In genomic region chr18:9743200-9744016, GRCh38 we compare ENCODE assay signal across 8 cellular contexts. TPM values are rescaled to one million over a fixed set of nuclear protein-coding genes. Genes with fewer than 3 reads are reported as not detected.
DNase-seq lines count a peak whose midpoint lies in the region; ATAC-seq and TF ChIP-seq lines count a peak whose summit lies in the region.

No MANE protein-coding gene starts in this region.

- WGBS in psoas muscle, 3 donors, result 75 to 77% (median 77%) methylated on average over 11 of the region's 11 CpGs

- H3K4me1 ChIP-seq in fibroblast of lung (ENCODE audit: control insufficient read depth, extremely low read depth, insufficient read depth, low read length) (peaks cover 17% of the 10 kb centered on the region), psoas muscle (peaks cover 4% of the 10 kb centered on the region)

- intact Hi-C loops in psoas muscle (cut with DNase I), result no loop called here

- no peak overlapping the region for H3K9ac ChIP-seq in fibroblast of lung (ENCODE audit: insufficient read depth, low read length)

- no peak overlapping the region for H2AFZ ChIP-seq in fibroblast of lung (ENCODE audit: low read length)

- H4K20me1 ChIP-seq in fibroblast of lung (ENCODE audit: control insufficient read depth, extremely low read depth, insufficient read depth, low read length), result no peaks in the 10 kb centered on the region

- H3K27ac ChIP-seq in fibroblast of lung (ENCODE audit: insufficient read depth, low read length), result peak overlapping the region; percentile 41
- no peak overlapping the region for H3K27ac ChIP-seq in psoas muscle

- H3K36me3 ChIP-seq in H7 (replicated peaks; ENCODE audit: control insufficient read depth, insufficient read depth, low read length) (no peaks in the 10 kb centered on the region), fibroblast of lung (ENCODE audit: control insufficient read depth, insufficient read depth, low read length) (no peaks in the 10 kb centered on the region), psoas muscle (ENCODE audit: insufficient read depth in 1 of 2, low read depth in 1 of 2) (no peaks in the 10 kb centered on the region)

- H3K27me3 ChIP-seq in H7 (ENCODE audit: control insufficient read depth, insufficient read depth, low read length) (no peaks in the 10 kb centered on the region), fibroblast of lung (ENCODE audit: control insufficient read depth, insufficient read depth, low read length) (no peaks in the 10 kb centered on the region), psoas muscle (ENCODE audit: insufficient read depth in 3 of 3, low read length in 2 of 3) (no peaks in the 10 kb centered on the region)

- TF ChIP-seq CTCF in fibroblast of lung (conservative IDR thresholded peaks at IDR 0.05 in 1 of 2, IDR thresholded peaks at IDR 0.05 in 1 of 2; ENCODE audit: low read depth in 1 of 2, low read length in 2 of 2), result no peak
- TF ChIP-seq CTCF in psoas muscle (IDR thresholded peaks at IDR 0.05), result no peak

- no peak overlapping the region for H3K4me3 ChIP-seq in H7 (ENCODE audit: insufficient read depth, low read depth, low read length)
- no peak overlapping the region for H3K4me3 ChIP-seq in fibroblast of lung (replicated peaks in 1 of 4; ENCODE audit: control extremely low read depth in 1 of 4, insufficient read depth in 1 of 4, low read depth in 3 of 4, low read length in 4 of 4)
- H3K4me3 ChIP-seq in psoas muscle, result no peak overlapping the region

- ATAC-seq in psoas muscle (peak in 3 of 4 donors; percentile 34 to 59 (median 48)), HG03039 (IDR thresholded peaks at IDR 0.05; ENCODE audit: unreplicated experiment) (no peak)

- no peaks in the 10 kb centered on the region for H3K79me2 ChIP-seq in fibroblast of lung (ENCODE audit: control insufficient read depth, insufficient read depth, low read length)

- H3K4me2 ChIP-seq in fibroblast of lung (ENCODE audit: extremely low read depth, insufficient read depth, low read length), result peak overlapping the region; percentile 54

- H3K9me3 ChIP-seq in fibroblast of lung (ENCODE audit: control insufficient read depth, insufficient read depth, low read depth, low read length), result no peaks in the 10 kb centered on the region
- no peaks in the 10 kb centered on the region for H3K9me3 ChIP-seq in psoas muscle

- DNase-seq in H7 (peak; percentile 34), RPMI7951 (ENCODE audit: low read depth) (peak; percentile 99), fibroblast of lung (ENCODE audit: low read depth in 2 of 2) (peak; percentile 93 to 97), psoas muscle (peak; percentile 39 to 50), NCI-H82 treated with DMSO at 0.1 percent for 48 hours (lab: John Stamatoyannopoulos, UW; ENCODE audit: unreplicated experiment) (no peak), cortex of kidney (lab: John Stamatoyannopoulos, UW) (no peak), NCI-H345 treated with DMSO at 0.1 percent for 48 hours (lab: John Stamatoyannopoulos, UW; ENCODE audit: unreplicated experiment) (no peak)

RNA-seq across cellular contexts. Expression of gene RAB31, which starts 35.3 kb away (rescaled TPM):
- 29.6 and 29.7 TPM in 2 replicates for total RNA-seq in H7 (2014; rRNA removed; shearing (Covaris generic))
- total RNA-seq in RPMI7951 (2014; rRNA removed; shearing (Covaris generic)), result 34.2 and 41.7 TPM in 2 replicates
- 26.2 and 29.6 TPM in 2 replicates for total RNA-seq in fibroblast of lung
- polyA plus RNA-seq in fibroblast of lung, result 27.4 and 47.1 TPM in 2 replicates
- 19.4 and 32.0 TPM in 2 replicates for polyA plus RNA-seq in fibroblast of lung (2012)
- polyA minus RNA-seq in fibroblast of lung (ENCODE audit: low replicate concordance), result 18.6 and 30.0 TPM in 2 replicates
- total RNA-seq in psoas muscle, result 1 to 10 TPM; 5.3 to 8.9 (median 6.6) TPM
- polyA plus RNA-seq in psoas muscle, result 1 to 10 TPM; 2.2 to 4.1 (median 3.0) TPM

Comparison
In these comparisons a context has a peak if more than half of its experiments do, and no peak if none do; other contexts are left out.
1. DNase-seq: peak in H7 (single experiment), RPMI7951 (single experiment), fibroblast of lung (2 of 2) and psoas muscle (2 of 2); none in NCI-H82 treated with DMSO at 0.1 percent for 48 hours (single experiment), cortex of kidney (single experiment) and NCI-H345 treated with DMSO at 0.1 percent for 48 hours (single experiment).